1 cellular context compared by ENCODE assay signal in genomic region chr16:71924710-71925109, GRCh38.
TF ChIP-seq lines count a peak whose summit lies in the region.

No MANE protein-coding gene starts in this region.

TF ChIP-seq in HepG2, 621 proteins besides CTCF, POLR2A, EP300 and RAD21:
- TF ChIP-seq SRSF4 (IDR thresholded peaks at IDR 0.05; ENCODE audit: low read depth, low read length, poor library complexity, severe bottlenecking) (no peak), CC2D1A (CRISPR knock-in tag; IDR thresholded peaks at IDR 0.05) (no peak), NPAS2 (CRISPR knock-in tag; IDR thresholded peaks at IDR 0.05; ENCODE audit: borderline replicate concordance) (no peak), ZSCAN12 (CRISPR knock-in tag; IDR thresholded peaks at IDR 0.05) (no peak), MIXL1 (CRISPR knock-in tag; IDR thresholded peaks at IDR 0.05) (no peak), HOXA3 (CRISPR knock-in tag; IDR thresholded peaks at IDR 0.05) (no peak), ZFAT (CRISPR knock-in tag; conservative IDR thresholded peaks at IDR 0.05) (no peak), ZNF549 (CRISPR knock-in tag; IDR thresholded peaks at IDR 0.05) (no peak), KMT2B (CRISPR knock-in tag; IDR thresholded peaks at IDR 0.05) (no peak), ZBTB10 (CRISPR knock-in tag; IDR thresholded peaks at IDR 0.05; ENCODE audit: borderline replicate concordance) (no peak), ATF7 (IDR thresholded peaks at IDR 0.05) (no peak), ATF7 (CRISPR knock-in tag; IDR thresholded peaks at IDR 0.05) (no peak), ZMYM2 (CRISPR knock-in tag; IDR thresholded peaks at IDR 0.05) (no peak), ZNF274 (CRISPR knock-in tag; IDR thresholded peaks at IDR 0.05) (no peak), AFF4 (CRISPR knock-in tag; IDR thresholded peaks at IDR 0.05) (no peak), ZNF33A (CRISPR knock-in tag; IDR thresholded peaks at IDR 0.05; ENCODE audit: borderline replicate concordance) (no peak), ZNF260 (CRISPR knock-in tag; IDR thresholded peaks at IDR 0.05; ENCODE audit: borderline replicate concordance, low read depth) (no peak), ZNF724P (CRISPR knock-in tag; IDR thresholded peaks at IDR 0.05; ENCODE audit: borderline replicate concordance) (no peak), ATRX (CRISPR knock-in tag; IDR thresholded peaks at IDR 0.05; ENCODE audit: borderline replicate concordance) (no peak)
